ENCODE assay signal across 24 cellular contexts in genomic region chr1:14824314-14824915, GRCh38.
"Had no signal": no experiment of that assay in that cellular context is flagged by ENCODE, and none has a peak within 500 bp of the region (broad histone marks: within the 10 kb centered on the region; RNA-seq: fewer than 3 reads in every experiment).

No MANE protein-coding gene starts in this region.

- H3K27me3 ChIP-seq: colonic mucosa, esophagus squamous epithelium, gastroesophageal sphincter, spleen, thyroid gland, upper lobe of right lung had no signal

- H3K4me1 ChIP-seq: colonic mucosa, esophagus squamous epithelium, gastroesophageal sphincter, spleen, thyroid gland, upper lobe of right lung had no signal

- DNase-seq: activated B cell treated with CpG ODN at 0.5 μM for 24 hours; activated CD4-positive, alpha-beta memory T cell treated with anti-CD3 and anti-CD28 coated beads for 36 hours; activated CD4-positive, alpha-beta T cell treated with anti-CD3 and anti-CD28 coated beads for 4 hours; activated effector memory CD4-positive, alpha-beta T cell treated with Interleukin-2 at 50 U/mL for 16 hours; activated naive CD4-positive, alpha-beta T cell treated with anti-CD3 and anti-CD28 coated beads for 36 hours; activated naive CD8-positive, alpha-beta T cell treated with anti-CD3 and anti-CD28 coated beads, Interleukin-2, amount 10 ng/mL, durations not matched to agents 7 days and 5 days; activated T-cell treated with anti-CD3 and anti-CD28 coated beads, Interleukin-2, amount 50 U/mL, for 72 hours; amniotic stem cell; colonic mucosa; endodermal cell; esophagus squamous epithelium; head of caudate nucleus; left cardiac atrium; naive B cell; retina; spleen; stimulated activated CD4-positive, alpha-beta T cell treated with anti-CD3 and anti-CD28 coated beads, Interleukin-4, amount 100 ng/mL, for 1 hour; stimulated activated naive CD4-positive, alpha-beta T cell treated with Interleukin-2 at 50 U/mL for 16 hours; T-helper 17 cell; thyroid gland; upper lobe of right lung had no signal

- H3K4me3 ChIP-seq: colonic mucosa, esophagus squamous epithelium, gastroesophageal sphincter, spleen, thyroid gland, upper lobe of right lung had no signal

- FAIRE-seq: bronchial epithelial cell, islet of Langerhans had no signal

- ATAC-seq: activated T-cell treated with anti-CD3 and anti-CD28 coated beads, Interleukin-2, amount 50 U/mL, for 72 hours; gastroesophageal sphincter; left cardiac atrium; T-helper 17 cell; upper lobe of right lung had no signal

- H3K9me3 ChIP-seq: colonic mucosa, esophagus squamous epithelium, thyroid gland, upper lobe of right lung had no signal

- H3K36me3 ChIP-seq: colonic mucosa, esophagus squamous epithelium, gastroesophageal sphincter, spleen, thyroid gland, upper lobe of right lung had no signal

- H3K27ac ChIP-seq: colonic mucosa, esophagus squamous epithelium, gastroesophageal sphincter, spleen, thyroid gland, upper lobe of right lung had no signal
